ENCODE assay signal across 1 cellular context in genomic region chr13:60152904-60153303, GRCh38.
TF ChIP-seq lines count a peak whose summit lies in the region.

No MANE protein-coding gene starts in this region.

TF ChIP-seq in IMR-90, 13 proteins besides CTCF, POLR2A, EP300 and RAD21 (continued from another document):
- TF ChIP-seq, protein P1, sequence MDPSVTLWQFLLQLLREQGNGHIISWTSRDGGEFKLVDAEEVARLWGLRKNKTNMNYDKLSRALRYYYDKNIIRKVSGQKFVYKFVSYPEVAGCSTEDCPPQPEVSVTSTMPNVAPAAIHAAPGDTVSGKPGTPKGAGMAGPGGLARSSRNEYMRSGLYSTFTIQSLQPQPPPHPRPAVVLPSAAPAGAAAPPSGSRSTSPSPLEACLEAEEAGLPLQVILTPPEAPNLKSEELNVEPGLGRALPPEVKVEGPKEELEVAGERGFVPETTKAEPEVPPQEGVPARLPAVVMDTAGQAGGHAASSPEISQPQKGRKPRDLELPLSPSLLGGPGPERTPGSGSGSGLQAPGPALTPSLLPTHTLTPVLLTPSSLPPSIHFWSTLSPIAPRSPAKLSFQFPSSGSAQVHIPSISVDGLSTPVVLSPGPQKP (IDR thresholded peaks at IDR 0.05; ENCODE audit: borderline replicate concordance, low read depth, low read length): no peak
